In genomic region chr1:153991151-153991472, GRCh38 we compare ENCODE assay signal across 8 cellular contexts. TPM values are rescaled to one million over a fixed set of nuclear protein-coding genes. Genes with fewer than 3 reads are reported as not detected.
A peak's percentile ranks its signal among the peaks of the same experiment; 100 is the strongest.
DNase-seq lines count a peak whose midpoint lies in the region; ATAC-seq and TF ChIP-seq lines count a peak whose summit lies in the region.

No MANE protein-coding gene starts in this region.

- H3K4me1 ChIP-seq in GM23248 (ENCODE audit: insufficient read depth): peaks cover 24% of the 10 kb centered on the region
- H3K4me1 ChIP-seq in foreskin keratinocyte: peaks cover 9% of the 10 kb centered on the region
- H3K4me1 ChIP-seq in gastrocnemius medialis: peaks cover 24 to 26% of the 10 kb centered on the region in 2 donors

- H3F3A ChIP-seq in GM23248 (ENCODE audit: insufficient read depth): peaks cover 55% of the 10 kb centered on the region

- peak overlapping the region; percentile 100 for H3K4me2 ChIP-seq in GM23248 (ENCODE audit: unreplicated experiment)

- H3K9me3 Mint-ChIP-seq in activated B cell treated with CpG ODN at 0.5 μM for 24 hours: no peaks in the 10 kb centered on the region

- no peak for TF ChIP-seq POLR2A in gastrocnemius medialis (IDR thresholded peaks at IDR 0.05)

- ATAC-seq in activated B cell treated with CpG ODN at 0.5 μM for 24 hours (ENCODE audit: low read depth) (no peak), foreskin keratinocyte (no peak), gastrocnemius medialis (no peak)

- CTCF ChIA-PET in activated B cell treated with CpG ODN at 0.5 μM for 24 hours (lab: Charles Lee): interaction anchor here (0.7 kb wide), 1 partner anchor 240 kb away, joined by 3 read pairs; no protein-coding TSS in a partner anchor

- intact Hi-C loops in activated B cell treated with CpG ODN at 0.5 μM for 24 hours (cut with micrococcal nuclease) (loop anchor here (1.0 to 2.0 kb wide), 3 partner anchors 192 to 393 kb away; no protein-coding TSS in a partner anchor), gastrocnemius medialis (cut with DNase I; ENCODE audit: low total_unique reads) (loop anchor here (2.0 to 10.0 kb wide), 3 partner anchors 194 to 320 kb away; partner anchors contain the start of genes HAX1 and ILF2)

- H3K9me2 ChIP-seq in GM23248 (ENCODE audit: insufficient read depth): no peaks in the 10 kb centered on the region

- peaks cover 48% of the 10 kb centered on the region for H3K4me1 Mint-ChIP-seq in activated B cell treated with CpG ODN at 0.5 μM for 24 hours

- H3K9me3 ChIP-seq in GM23248 (ENCODE audit: low read depth) (no peaks in the 10 kb centered on the region), gastrocnemius medialis (no peaks in the 10 kb centered on the region)

- H3K27ac ChIP-seq in GM23248 (peak overlapping the region; percentile 83), foreskin keratinocyte (peak overlapping the region; percentile 85), gastrocnemius medialis (peak overlapping the region; percentile 92 to 97 (median 94))

- TF ChIP-seq CTCF in activated B cell treated with CpG ODN at 0.5 μM for 24 hours (IDR thresholded peaks at IDR 0.05): no peak
- TF ChIP-seq CTCF in foreskin keratinocyte (conservative IDR thresholded peaks at IDR 0.05): no peak
- TF ChIP-seq CTCF in gastrocnemius medialis (IDR thresholded peaks at IDR 0.05 in 4 of 5, conservative IDR thresholded peaks at IDR 0.05 in 1 of 5): no peak

- H3K36me3 ChIP-seq in GM23248 (ENCODE audit: low read depth) (peaks cover 21% of the 10 kb centered on the region), gastrocnemius medialis (peaks cover 0 to 33% of the 10 kb centered on the region in 2 donors)

- no peaks in the 10 kb centered on the region for H3K27me3 ChIP-seq in GM23248 (replicated peaks; ENCODE audit: insufficient read depth)
- H3K27me3 ChIP-seq in foreskin keratinocyte: no peaks in the 10 kb centered on the region
- H3K27me3 ChIP-seq in gastrocnemius medialis: no peaks in the 10 kb centered on the region

- peaks cover 23% of the 10 kb centered on the region for H3K79me2 ChIP-seq in GM23248 (ENCODE audit: insufficient read depth)

- WGBS in GM23248 (ENCODE audit: low coverage in 1 of 2, low lambda C conversion rate in 2 of 2, missing lambda C conversion rate in 2 of 2), 2 experiments: 0 to 1% methylated on average over 6 of the region's 6 CpGs

- peaks cover 47% of the 10 kb centered on the region for H3K36me3 Mint-ChIP-seq in activated B cell treated with CpG ODN at 0.5 μM for 24 hours (ENCODE audit: low read depth)

- peak overlapping the region; percentile 99 for H3K9ac ChIP-seq in GM23248

- no peaks in the 10 kb centered on the region for H3K27me3 Mint-ChIP-seq in activated B cell treated with CpG ODN at 0.5 μM for 24 hours

- DNase-seq in GM23248: peak; percentile 58
- no peak for DNase-seq in activated B cell treated with CpG ODN at 0.5 μM for 24 hours
- no peak for DNase-seq in foreskin keratinocyte
- no peak for DNase-seq in gastrocnemius medialis
- DNase-seq in NK-92 (lab: John Stamatoyannopoulos, UW; ENCODE audit: unreplicated experiment): no peak
- DNase-seq in NCI-H524 treated with DMSO at 0.1 percent for 48 hours (lab: John Stamatoyannopoulos, UW): no peak
- DNase-seq in AG08396 (ENCODE audit: low spot score): no peak
- DNase-seq in cerebellar nuclear complex (lab: John Stamatoyannopoulos, UW): no peak

- H3K27ac Mint-ChIP-seq in activated B cell treated with CpG ODN at 0.5 μM for 24 hours: peak overlapping the region; percentile 99

- in situ Hi-C loops in GM23248 (cut with MboI) (no loop called here), gastrocnemius medialis (cut with MboI; ENCODE audit: low sequenced_read_pairs in 4 of 4) (loop anchor here (10.0 to 25.0 kb wide), 5 partner anchors 284 to 479 kb away; partner anchors contain the start of genes ILF2 (in 2 of the 4), SNAPIN (in 2 of the 4), HAX1 (in 1 of the 4) and NPR1 (in 1 of the 4))

- H3K4me3 ChIP-seq in GM23248 (peak overlapping the region; percentile 95), gastrocnemius medialis (peak overlapping the region; percentile 80 to 98 (median 90))

- POLR2A ChIA-PET in activated B cell treated with CpG ODN at 0.5 μM for 24 hours (lab: Charles Lee): interaction anchor here (0.7 to 6.5 kb wide), 32 partner anchors 13 to 1953 kb away, joined by 3 to 96 read pairs (median 14); partner anchors contain the start of genes ATP8B2, CHTOP, CREB3L4 and CRTC2

- peak overlapping the region; percentile 98 for H3K4me3 Mint-ChIP-seq in activated B cell treated with CpG ODN at 0.5 μM for 24 hours

- H4K20me1 ChIP-seq in GM23248 (ENCODE audit: insufficient read depth): peaks cover 5% of the 10 kb centered on the region; the same call in 1 of the 2 replicates

- H2AFZ ChIP-seq in GM23248: 0 out of 2 replicates have a peak overlapping the region, but pooled peaks have one; percentile 90

RNA-seq across cellular contexts. Expression of gene RPS27, which starts 0.6 kb away (rescaled TPM):
- total RNA-seq in GM23248 (2014; rRNA removed; shearing (Covaris generic)): 1,144 and 1,614 TPM in 2 replicates
- polyA plus RNA-seq in GM23248 (2016; fragmentation: Nextera tagmentation; extraction: Ambion mirVana) (1,497 and 1,552 TPM in 2 replicates), foreskin keratinocyte (5,023 and 5,391 TPM in 2 replicates)
- total RNA-seq in activated B cell treated with CpG ODN at 0.5 μM for 24 hours (3,463 and 4,673 TPM in 2 replicates), foreskin keratinocyte (3,292 and 3,513 TPM in 2 replicates), gastrocnemius medialis (1,000 to 10,000 TPM; 1,269 to 1,948 (median 1,828) TPM)

RNA-seq across cellular contexts. Expression of gene RAB13, which starts 5.0 kb away (rescaled TPM):
- 29.5 and 33.1 TPM in 2 replicates for total RNA-seq in GM23248 (2014; rRNA removed; shearing (Covaris generic))
- 137 and 142 TPM in 2 replicates for polyA plus RNA-seq in GM23248 (2016; fragmentation: Nextera tagmentation; extraction: Ambion mirVana)
- total RNA-seq in activated B cell treated with CpG ODN at 0.5 μM for 24 hours: 48.2 and 49.1 TPM in 2 replicates
- total RNA-seq in foreskin keratinocyte: 61.1 and 69.9 TPM in 2 replicates
- 113 and 117 TPM in 2 replicates for polyA plus RNA-seq in foreskin keratinocyte
- 10 to 100 TPM in 1 of 4 donors, 1 to 10 TPM in 3; 6.4 to 12.3 (median 9.1) TPM for total RNA-seq in gastrocnemius medialis

RNA-seq across cellular contexts. Expression of gene JTB, which starts 13.6 kb away (rescaled TPM):
- 189 and 242 TPM in 2 replicates for total RNA-seq in GM23248 (2014; rRNA removed; shearing (Covaris generic))
- polyA plus RNA-seq in GM23248 (2016; fragmentation: Nextera tagmentation; extraction: Ambion mirVana) (183 and 186 TPM in 2 replicates), foreskin keratinocyte (133 and 138 TPM in 2 replicates)
- total RNA-seq in activated B cell treated with CpG ODN at 0.5 μM for 24 hours (137 and 147 TPM in 2 replicates), foreskin keratinocyte (103 and 107 TPM in 2 replicates), gastrocnemius medialis (100 to 1,000 TPM; 157 to 309 (median 259) TPM)

RNA-seq across cellular contexts. Expression of gene CREB3L4, which starts 23.4 kb away (rescaled TPM):
- 4.3 and 11.1 TPM in 2 replicates for total RNA-seq in GM23248 (2014; rRNA removed; shearing (Covaris generic))
- 3.6 and 4.4 TPM in 2 replicates for polyA plus RNA-seq in GM23248 (2016; fragmentation: Nextera tagmentation; extraction: Ambion mirVana)
- total RNA-seq in activated B cell treated with CpG ODN at 0.5 μM for 24 hours: 9.4 and 10.2 TPM in 2 replicates
- total RNA-seq in foreskin keratinocyte: 9.8 and 11.5 TPM in 2 replicates
- 9.3 and 9.8 TPM in 2 replicates for polyA plus RNA-seq in foreskin keratinocyte
- 1 to 10 TPM; 4.5 to 7.9 (median 5.7) TPM for total RNA-seq in gastrocnemius medialis

RNA-seq across cellular contexts. Expression of gene SLC39A1, which starts 27.8 kb away (rescaled TPM):
- 120 and 141 TPM in 2 replicates for total RNA-seq in GM23248 (2014; rRNA removed; shearing (Covaris generic))
- polyA plus RNA-seq in GM23248 (2016; fragmentation: Nextera tagmentation; extraction: Ambion mirVana): 91.9 and 93.1 TPM in 2 replicates
- 51.3 and 56.3 TPM in 2 replicates for total RNA-seq in activated B cell treated with CpG ODN at 0.5 μM for 24 hours
- 101 and 118 TPM in 2 replicates for total RNA-seq in foreskin keratinocyte
- polyA plus RNA-seq in foreskin keratinocyte: 97.2 and 122 TPM in 2 replicates
- 10 to 100 TPM; 37.1 to 63.2 (median 47.9) TPM for total RNA-seq in gastrocnemius medialis
